Comparison of ENCODE assay signal across 1 cellular context in the genomic region with DNA sequence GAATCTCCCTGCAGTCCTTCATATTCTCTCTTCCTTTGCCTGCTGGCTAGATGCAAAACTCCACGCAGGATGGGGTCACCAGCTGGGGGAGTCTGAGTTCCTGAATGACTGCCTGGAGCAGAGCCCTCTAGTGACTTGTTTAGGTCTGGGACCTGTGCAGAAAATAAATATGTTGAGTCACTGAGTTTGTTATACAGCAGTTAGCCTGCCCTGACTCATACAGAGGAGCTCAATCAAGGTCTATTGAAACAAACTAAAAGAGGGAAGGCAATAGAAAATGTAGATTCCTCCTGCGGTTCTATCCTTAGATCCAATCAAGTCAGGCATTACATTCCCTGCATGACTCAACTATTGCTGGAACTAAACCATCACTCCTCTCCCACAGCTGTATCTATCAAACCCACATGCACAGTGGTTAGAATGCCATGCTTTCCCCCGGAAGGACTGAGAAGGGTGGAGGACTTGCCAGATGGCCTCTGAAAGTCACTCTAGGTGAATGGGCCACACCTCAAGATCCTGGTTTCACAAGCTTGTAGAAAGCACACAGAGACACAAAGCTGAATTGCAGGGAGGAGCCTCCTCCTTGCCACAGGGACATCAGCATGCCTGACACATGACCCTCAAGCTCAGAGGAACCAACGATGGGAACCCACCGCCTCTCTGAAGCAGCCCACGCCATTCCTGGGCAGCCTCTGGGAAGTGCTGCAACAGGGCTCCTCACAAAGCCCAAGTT.
TF ChIP-seq lines count a peak whose summit lies in the region.

No MANE protein-coding gene starts in this region.

TF ChIP-seq in HepG2, 621 proteins besides CTCF, POLR2A, EP300 and RAD21 (continued from another document):
- peak; percentile 50 for TF ChIP-seq FOXA3 (CRISPR knock-in tag; IDR thresholded peaks at IDR 0.05)
- peak; percentile 67 for TF ChIP-seq STAG1 (CRISPR knock-in tag; IDR thresholded peaks at IDR 0.05)
- TF ChIP-seq ZNF12 (CRISPR knock-in tag; IDR thresholded peaks at IDR 0.05) = peak; percentile 59; the same call in 1 of the 2 replicates
- 0 out of 2 replicates have a peak, but pooled peaks have one; percentile 35 for TF ChIP-seq TARDBP (CRISPR knock-in tag; IDR thresholded peaks at IDR 0.05)
- TF ChIP-seq ZNF501 (CRISPR knock-in tag; IDR thresholded peaks at IDR 0.05) = no peak
- 0 out of 2 replicates have a peak, but pooled peaks have one; percentile 25 for TF ChIP-seq MED1 (CRISPR knock-in tag; IDR thresholded peaks at IDR 0.05)
- no peak for TF ChIP-seq MTF2 (CRISPR knock-in tag; IDR thresholded peaks at IDR 0.05; ENCODE audit: borderline replicate concordance)
- TF ChIP-seq NFE2 (CRISPR knock-in tag; IDR thresholded peaks at IDR 0.05) = peak; percentile 74; the same call in 1 of the 2 replicates
- TF ChIP-seq TCF7 (IDR thresholded peaks at IDR 0.05; ENCODE audit: low read depth) = no peak
- TF ChIP-seq, protein P1, sequence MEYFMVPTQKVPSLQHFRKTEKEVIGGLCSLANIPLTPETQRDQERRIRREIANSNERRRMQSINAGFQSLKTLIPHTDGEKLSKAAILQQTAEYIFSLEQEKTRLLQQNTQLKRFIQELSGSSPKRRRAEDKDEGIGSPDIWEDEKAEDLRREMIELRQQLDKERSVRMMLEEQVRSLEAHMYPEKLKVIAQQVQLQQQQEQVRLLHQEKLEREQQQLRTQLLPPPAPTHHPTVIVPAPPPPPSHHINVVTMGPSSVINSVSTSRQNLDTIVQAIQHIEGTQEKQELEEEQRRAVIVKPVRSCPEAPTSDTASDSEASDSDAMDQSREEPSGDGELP (IDR thresholded peaks at IDR 0.05; ENCODE audit: borderline replicate concordance, low read depth) = peak; percentile 53; the same call in 1 of the 2 replicates
- peak; percentile 85 for TF ChIP-seq FOSL2 (CRISPR knock-in tag; IDR thresholded peaks at IDR 0.05)
- TF ChIP-seq SAP130 (CRISPR knock-in tag; IDR thresholded peaks at IDR 0.05; ENCODE audit: low read depth) = peak; percentile 59
- TF ChIP-seq SMC3 (IDR thresholded peaks at IDR 0.05; ENCODE audit: low read length) = peak; percentile 74
- TF ChIP-seq FOXA1 (IDR thresholded peaks at IDR 0.05) = no peak
- peak; percentile 53 for TF ChIP-seq FOXA1 (CRISPR knock-in tag; IDR thresholded peaks at IDR 0.05)
- TF ChIP-seq SOX6 (IDR thresholded peaks at IDR 0.05) = no peak
- peak; percentile 24; the same call in 1 of the 2 replicates for TF ChIP-seq SOX6 (CRISPR knock-in tag; IDR thresholded peaks at IDR 0.05)
- TF ChIP-seq ZBTB21 (CRISPR knock-in tag; IDR thresholded peaks at IDR 0.05) = no peak
- no peak for TF ChIP-seq CCAR2 (optimal IDR thresholded peaks at IDR 0.05; ENCODE audit: low read depth, low read length)
- peak; percentile 99 for TF ChIP-seq RBAK (CRISPR knock-in tag; IDR thresholded peaks at IDR 0.05)
- no peak for TF ChIP-seq HMG20B (CRISPR knock-in tag; conservative IDR thresholded peaks at IDR 0.05)
- TF ChIP-seq TBL1XR1 (IDR thresholded peaks at IDR 0.05; ENCODE audit: borderline replicate concordance, low read length, partially characterized antibody) = no peak
- no peak for TF ChIP-seq ZNF616 (CRISPR knock-in tag; IDR thresholded peaks at IDR 0.05; ENCODE audit: low read depth)
- peak; percentile 40; the same call in 1 of the 2 replicates for TF ChIP-seq NR2F6 (IDR thresholded peaks at IDR 0.05)
- peak; percentile 26; the same call in 1 of the 2 replicates for TF ChIP-seq NR2F6 (CRISPR knock-in tag; IDR thresholded peaks at IDR 0.05)
- TF ChIP-seq, protein P2, sequence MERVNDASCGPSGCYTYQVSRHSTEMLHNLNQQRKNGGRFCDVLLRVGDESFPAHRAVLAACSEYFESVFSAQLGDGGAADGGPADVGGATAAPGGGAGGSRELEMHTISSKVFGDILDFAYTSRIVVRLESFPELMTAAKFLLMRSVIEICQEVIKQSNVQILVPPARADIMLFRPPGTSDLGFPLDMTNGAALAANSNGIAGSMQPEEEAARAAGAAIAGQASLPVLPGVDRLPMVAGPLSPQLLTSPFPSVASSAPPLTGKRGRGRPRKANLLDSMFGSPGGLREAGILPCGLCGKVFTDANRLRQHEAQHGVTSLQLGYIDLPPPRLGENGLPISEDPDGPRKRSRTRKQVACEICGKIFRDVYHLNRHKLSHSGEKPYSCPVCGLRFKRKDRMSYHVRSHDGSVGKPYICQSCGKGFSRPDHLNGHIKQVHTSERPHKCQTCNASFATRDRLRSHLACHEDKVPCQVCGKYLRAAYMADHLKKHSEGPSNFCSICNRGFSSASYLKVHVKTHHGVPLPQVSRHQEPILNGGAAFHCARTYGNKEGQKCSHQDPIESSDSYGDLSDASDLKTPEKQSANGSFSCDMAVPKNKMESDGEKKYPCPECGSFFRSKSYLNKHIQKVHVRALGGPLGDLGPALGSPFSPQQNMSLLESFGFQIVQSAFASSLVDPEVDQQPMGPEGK (CRISPR knock-in tag; IDR thresholded peaks at IDR 0.05) = peak; percentile 54; the same call in 1 of the 2 replicates
- TF ChIP-seq, protein P3, sequence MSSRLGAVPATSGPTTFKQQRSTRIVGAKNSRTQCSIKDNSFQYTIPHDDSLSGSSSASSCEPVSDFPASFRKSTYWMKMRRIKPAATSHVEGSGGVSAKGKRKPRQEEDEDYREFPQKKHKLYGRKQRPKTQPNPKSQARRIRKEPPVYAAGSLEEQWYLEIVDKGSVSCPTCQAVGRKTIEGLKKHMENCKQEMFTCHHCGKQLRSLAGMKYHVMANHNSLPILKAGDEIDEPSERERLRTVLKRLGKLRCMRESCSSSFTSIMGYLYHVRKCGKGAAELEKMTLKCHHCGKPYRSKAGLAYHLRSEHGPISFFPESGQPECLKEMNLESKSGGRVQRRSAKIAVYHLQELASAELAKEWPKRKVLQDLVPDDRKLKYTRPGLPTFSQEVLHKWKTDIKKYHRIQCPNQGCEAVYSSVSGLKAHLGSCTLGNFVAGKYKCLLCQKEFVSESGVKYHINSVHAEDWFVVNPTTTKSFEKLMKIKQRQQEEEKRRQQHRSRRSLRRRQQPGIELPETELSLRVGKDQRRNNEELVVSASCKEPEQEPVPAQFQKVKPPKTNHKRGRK (CRISPR knock-in tag; IDR thresholded peaks at IDR 0.05) = no peak
- TF ChIP-seq, protein P4, sequence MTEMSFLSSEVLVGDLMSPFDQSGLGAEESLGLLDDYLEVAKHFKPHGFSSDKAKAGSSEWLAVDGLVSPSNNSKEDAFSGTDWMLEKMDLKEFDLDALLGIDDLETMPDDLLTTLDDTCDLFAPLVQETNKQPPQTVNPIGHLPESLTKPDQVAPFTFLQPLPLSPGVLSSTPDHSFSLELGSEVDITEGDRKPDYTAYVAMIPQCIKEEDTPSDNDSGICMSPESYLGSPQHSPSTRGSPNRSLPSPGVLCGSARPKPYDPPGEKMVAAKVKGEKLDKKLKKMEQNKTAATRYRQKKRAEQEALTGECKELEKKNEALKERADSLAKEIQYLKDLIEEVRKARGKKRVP (CRISPR knock-in tag; IDR thresholded peaks at IDR 0.05) = 0 out of 4 replicates have a peak, but pooled peaks of 1 of the 2 experiments have one; percentile 22
- TF ChIP-seq MAFK (conservative IDR thresholded peaks at IDR 0.05 in 1 of 2, IDR thresholded peaks at IDR 0.05 in 1 of 2; ENCODE audit: low read length in 2 of 2) = 0 out of 4 replicates have a peak, but pooled peaks of 1 of the 2 experiments have one; percentile 31
- TF ChIP-seq, protein P5, sequence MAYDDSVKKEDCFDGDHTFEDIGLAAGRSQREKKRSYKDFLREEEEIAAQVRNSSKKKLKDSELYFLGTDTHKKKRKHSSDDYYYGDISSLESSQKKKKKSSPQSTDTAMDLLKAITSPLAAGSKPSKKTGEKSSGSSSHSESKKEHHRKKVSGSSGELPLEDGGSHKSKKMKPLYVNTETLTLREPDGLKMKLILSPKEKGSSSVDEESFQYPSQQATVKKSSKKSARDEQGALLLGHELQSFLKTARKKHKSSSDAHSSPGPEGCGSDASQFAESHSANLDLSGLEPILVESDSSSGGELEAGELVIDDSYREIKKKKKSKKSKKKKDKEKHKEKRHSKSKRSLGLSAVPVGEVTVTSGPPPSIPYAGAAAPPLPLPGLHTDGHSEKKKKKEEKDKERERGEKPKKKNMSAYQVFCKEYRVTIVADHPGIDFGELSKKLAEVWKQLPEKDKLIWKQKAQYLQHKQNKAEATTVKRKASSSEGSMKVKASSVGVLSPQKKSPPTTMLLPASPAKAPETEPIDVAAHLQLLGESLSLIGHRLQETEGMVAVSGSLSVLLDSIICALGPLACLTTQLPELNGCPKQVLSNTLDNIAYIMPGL (CRISPR knock-in tag; IDR thresholded peaks at IDR 0.05; ENCODE audit: borderline replicate concordance in 1 of 2, low read depth in 1 of 2) = 0 out of 4 replicates have a peak, but pooled peaks of 1 of the 2 experiments have one; percentile 41
- TF ChIP-seq SNAPC2 (CRISPR knock-in tag; IDR thresholded peaks at IDR 0.05) = no peak
- TF ChIP-seq REPIN1 (CRISPR knock-in tag; IDR thresholded peaks at IDR 0.05; ENCODE audit: borderline replicate concordance, low read depth) = peak; percentile 18; the same call in 1 of the 2 replicates
- TF ChIP-seq FOSL1 (CRISPR knock-in tag; IDR thresholded peaks at IDR 0.05; ENCODE audit: borderline replicate concordance) = 0 out of 2 replicates have a peak, but pooled peaks have one; percentile 33
- TF ChIP-seq FOXK1 (CRISPR knock-in tag; IDR thresholded peaks at IDR 0.05; ENCODE audit: borderline replicate concordance, low read depth) = 0 out of 2 replicates have a peak, but pooled peaks have one; percentile 22
- TF ChIP-seq, protein P6, sequence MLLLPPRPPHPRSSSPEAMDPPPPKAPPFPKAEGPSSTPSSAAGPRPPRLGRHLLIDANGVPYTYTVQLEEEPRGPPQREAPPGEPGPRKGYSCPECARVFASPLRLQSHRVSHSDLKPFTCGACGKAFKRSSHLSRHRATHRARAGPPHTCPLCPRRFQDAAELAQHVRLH (CRISPR knock-in tag; IDR thresholded peaks at IDR 0.05; ENCODE audit: borderline replicate concordance, low read depth) = 0 out of 2 replicates have a peak, but pooled peaks have one; percentile 31
- TF ChIP-seq HDAC2 (CRISPR knock-in tag; IDR thresholded peaks at IDR 0.05) = peak; percentile 29; the same call in 1 of the 2 replicates
